In genomic region chr1:24415334-24415909, GRCh38 we compare ENCODE assay signal across 8 cellular contexts. TPM values are rescaled to one million over a fixed set of nuclear protein-coding genes. Genes with fewer than 3 reads are reported as not detected.
DNase-seq lines count a peak whose midpoint lies in the region; ATAC-seq and TF ChIP-seq lines count a peak whose summit lies in the region.

TSS of gene NIPAL3 (plus strand) at chr1:24415802. CDS start at chr1:24419548, 3,746 bp downstream.

- DNase-seq in NCI-H187 (lab: John Stamatoyannopoulos, UW) (peak; percentile 94 to 96), ascending aorta (ENCODE audit: low spot score in 2 of 2) (peak; percentile 89 to 97), right cardiac atrium (peak; percentile 98 to 99 (median 98)), putamen (ENCODE audit: low spot score) (peak; percentile 98), vagina (ENCODE audit: extremely low spot score in 2 of 2) (peak in 1 of 2 donors; percentile 97)

- H3K36me3 ChIP-seq in ascending aorta = no peaks in the 10 kb centered on the region
- peaks cover 0 to 5% of the 10 kb centered on the region in 2 donors for H3K36me3 ChIP-seq in vagina

- H3K27me3 ChIP-seq in ascending aorta = no peaks in the 10 kb centered on the region
- H3K27me3 ChIP-seq in right cardiac atrium (ENCODE audit: control insufficient read depth, insufficient read depth) = no peaks in the 10 kb centered on the region
- no peaks in the 10 kb centered on the region for H3K27me3 ChIP-seq in vagina

- H3K27ac ChIP-seq in ascending aorta = no peak within 1 kb of the TSS
- H3K27ac ChIP-seq in right cardiac atrium (ENCODE audit: low read length) = peak within 1 kb of the TSS; percentile 25
- peak within 1 kb of the TSS; percentile 28 for H3K27ac ChIP-seq in vagina

- 2% methylated on average over 28 of the region's 28 CpGs for WGBS in right cardiac atrium

- peaks cover 3 to 12% of the 10 kb centered on the region in 2 donors for H3K4me1 ChIP-seq in ascending aorta
- H3K4me1 ChIP-seq in right cardiac atrium (ENCODE audit: control insufficient read depth, insufficient read depth, low read length) = peaks cover 6% of the 10 kb centered on the region
- H3K4me1 ChIP-seq in vagina = peaks cover 34% of the 10 kb centered on the region

- intact Hi-C loops in T-helper 2 cell treated with Interferon-gamma antibody and Interleukin-4, amounts not matched to agents 100 ng/mL and 5 ng/mL, for 36 hours (cut with micrococcal nuclease) = loop anchor here (1.0 to 5.0 kb wide), 7 partner anchors 24 to 435 kb away; partner anchors contain the start of genes RCAN3, SRRM1 and SRSF10
- intact Hi-C loops in ascending aorta (cut with DNase I) (loop anchor here (5.0 kb wide), 2 partner anchors 87 to 222 kb away; partner anchors contain the start of gene RCAN3), right cardiac atrium (cut with DNase I) (loop anchor here in 2 of 4 donors (10.0 kb wide), 2 partner anchors 89 to 209 kb away; partner anchors contain the start of gene RCAN3 (in 1 of the 2)), vagina (cut with DNase I) (no loop called here)

- peak within 1 kb of the TSS; percentile 68 to 71 for H3K4me3 ChIP-seq in ascending aorta
- H3K4me3 ChIP-seq in right cardiac atrium (ENCODE audit: low read length) = peak within 1 kb of the TSS; percentile 90
- peak within 1 kb of the TSS; percentile 41 to 60 for H3K4me3 ChIP-seq in vagina

- no peak for TF ChIP-seq POLR2A in vagina (IDR thresholded peaks at IDR 0.05)

- peak; percentile 96 for ATAC-seq in GM18498 (IDR thresholded peaks at IDR 0.05; ENCODE audit: unreplicated experiment)
- ATAC-seq in HG02943 (IDR thresholded peaks at IDR 0.05; ENCODE audit: low read depth, unreplicated experiment) = peak; percentile 95
- ATAC-seq in right cardiac atrium = peak; percentile 95 to 96

- H3K9me3 ChIP-seq in ascending aorta (no peaks in the 10 kb centered on the region), right cardiac atrium (ENCODE audit: control insufficient read depth, low read length) (no peaks in the 10 kb centered on the region), vagina (no peaks in the 10 kb centered on the region)

- TF ChIP-seq CTCF in ascending aorta (IDR thresholded peaks at IDR 0.05) (peak; percentile 56 to 63 (median 62)), vagina (IDR thresholded peaks at IDR 0.05) (peak; percentile 48 to 63 (median 54))

RNA-seq across cellular contexts. Expression of gene NIPAL3, which starts in this region (rescaled TPM):
- total RNA-seq in T-helper 2 cell treated with Interferon-gamma antibody and Interleukin-4, amounts not matched to agents 100 ng/mL and 5 ng/mL, for 36 hours = 31.6 and 33.0 TPM in 2 replicates
- 73.9 TPM for total RNA-seq in ascending aorta
- 10 to 100 TPM; 24.4 to 35.6 (median 35.3) TPM for total RNA-seq in right cardiac atrium
- polyA plus RNA-seq in right cardiac atrium = 12.8 TPM
- total RNA-seq in vagina = 21.1 TPM

Comparison
In these comparisons a context has a peak if more than half of its experiments do, and no peak if none do; other contexts are left out.
1. H3K27ac ChIP-seq: peak in right cardiac atrium (single experiment) and vagina (single experiment); none in ascending aorta (0 of 2).
2. Peak in every context shown above with its lines, with median percentiles within 50 percentile points of each other: ATAC-seq and H3K4me3 ChIP-seq.